11 cellular contexts compared by ENCODE assay signal in the genomic region with DNA sequence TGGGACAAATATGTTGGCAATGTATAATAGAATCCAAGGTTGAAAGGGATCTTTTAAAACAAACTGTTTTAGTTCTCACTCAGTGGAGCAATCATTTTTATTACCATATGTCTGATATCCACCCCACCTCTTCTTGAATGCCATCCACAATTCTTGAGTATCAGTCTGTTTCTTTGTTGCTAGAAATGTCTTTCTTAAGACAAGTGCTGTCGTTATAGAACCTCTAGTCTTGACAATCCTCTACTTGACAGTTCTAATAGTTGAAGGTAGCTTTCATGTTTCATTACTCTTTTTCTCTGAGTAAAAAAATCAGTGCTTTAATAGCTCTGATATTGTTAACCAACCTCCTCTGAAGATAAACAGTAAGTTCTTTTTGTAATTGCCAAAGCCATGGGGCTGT.
"Had no signal": no experiment of that assay in that cellular context is flagged by ENCODE, and none has a peak within 500 bp of the region (broad histone marks: within the 10 kb centered on the region; RNA-seq: fewer than 3 reads in every experiment).

No MANE protein-coding gene starts in this region.

- H3K4me3 ChIP-seq: GM23248, HAP-1 had no signal

- H3K4me3 Mint-ChIP-seq: HFFc6, IgD-negative memory B cell had no signal

- H3K27ac ChIP-seq: GM23248, HL-60, KMS-11 had no signal

- DNase-seq: GM23248, GOT3, H7, HFFc6, KBM-7 had no signal

- H3K36me3 Mint-ChIP-seq: IgD-negative memory B cell had no signal

- H3K4me2 ChIP-seq: KMS-11 had no signal

- H3K27me3 Mint-ChIP-seq: IgD-negative memory B cell had no signal

- H3K4me1 Mint-ChIP-seq: IgD-negative memory B cell had no signal

- ATAC-seq: HCT116, HepG2 had no signal

- H3K9me3 ChIP-seq: HAP-1 had no signal

- H2AFZ ChIP-seq: GM23248 had no signal

- H3K27ac Mint-ChIP-seq: HFFc6, IgD-negative memory B cell had no signal

- H3K9me3 Mint-ChIP-seq: HFFc6 had no signal
